17 cellular contexts compared by ENCODE assay signal in the genomic region with DNA sequence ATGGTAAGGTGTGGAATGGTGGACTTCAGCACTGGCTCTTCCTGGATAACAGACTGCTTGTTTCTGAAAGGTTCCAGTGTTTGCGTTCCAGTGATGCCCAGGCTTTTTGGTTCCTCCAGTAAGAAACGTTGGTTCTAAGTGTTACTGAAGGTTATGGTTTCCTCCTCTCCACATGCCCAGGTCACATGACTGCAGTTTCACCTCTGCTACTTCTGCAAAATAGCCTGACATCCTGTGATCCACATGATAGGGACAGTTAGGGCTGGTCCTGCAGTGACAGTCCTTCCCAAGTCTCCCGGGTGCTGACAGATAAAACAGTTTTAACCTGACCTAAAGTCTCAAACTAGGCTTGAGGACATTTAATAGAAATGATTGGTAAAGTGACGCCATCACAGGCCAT.
"Had no signal": no experiment of that assay in that cellular context is flagged by ENCODE, and none has a peak within 500 bp of the region (broad histone marks: within the 10 kb centered on the region; RNA-seq: fewer than 3 reads in every experiment).

No MANE protein-coding gene starts in this region.

- H3K27ac Mint-ChIP-seq: activated CD4-positive, alpha-beta T cell treated with anti-CD3 and anti-CD28 coated beads, Interleukin-2, amount 10 ng/mL, durations not matched to agents 24 days and 14 days; activated CD8-positive, alpha-beta memory T cell treated with anti-CD3 and anti-CD28 coated beads, Interleukin-2, amount 10 ng/mL, durations not matched to agents 7 days and 5 days; activated CD8-positive, alpha-beta T cell treated with anti-CD3 and anti-CD28 coated beads for 36 hours; activated naive CD4-positive, alpha-beta T cell treated with anti-CD3 and anti-CD28 coated beads, Interleukin-2, amount 10 ng/mL, durations not matched to agents 7 days and 5 days; mesothelial cell of epicardium; natural killer cell had no signal

- DNase-seq: activated CD4-positive, alpha-beta T cell treated with anti-CD3 and anti-CD28 coated beads, Interleukin-2, amount 10 ng/mL, durations not matched to agents 24 days and 14 days; activated CD8-positive, alpha-beta memory T cell treated with anti-CD3 and anti-CD28 coated beads, Interleukin-2, amount 10 ng/mL, durations not matched to agents 7 days and 5 days; activated CD8-positive, alpha-beta T cell treated with anti-CD3 and anti-CD28 coated beads for 36 hours; activated effector memory CD4-positive, alpha-beta T cell treated with anti-CD3 and anti-CD28 coated beads, Interleukin-2, amount 50 U/mL, for 16 hours; activated naive CD4-positive, alpha-beta T cell treated with anti-CD3 and anti-CD28 coated beads, Interleukin-2, amount 10 ng/mL, durations not matched to agents 7 days and 5 days; activated T-cell treated with anti-CD3 and anti-CD28 coated beads for 4 hours; cerebellar nuclear complex; gastrocnemius medialis; hippocampal formation; kidney glomerular epithelial cell; left ventricle myocardium inferior; natural killer cell; stimulated activated CD4-positive, alpha-beta T cell treated with anti-CD3 and anti-CD28 coated beads, Interleukin-2, amount 100 ng/mL, for 48 hours; stimulated activated naive CD4-positive, alpha-beta T cell treated with Interleukin-2 at 50 U/mL for 16 hours; upper lobe of left lung had no signal

- H3K36me3 Mint-ChIP-seq: activated CD8-positive, alpha-beta memory T cell treated with anti-CD3 and anti-CD28 coated beads, Interleukin-2, amount 10 ng/mL, durations not matched to agents 7 days and 5 days; activated naive CD4-positive, alpha-beta T cell treated with anti-CD3 and anti-CD28 coated beads, Interleukin-2, amount 10 ng/mL, durations not matched to agents 7 days and 5 days; mesothelial cell of epicardium; natural killer cell had no signal

- H3K4me1 Mint-ChIP-seq: activated CD4-positive, alpha-beta T cell treated with anti-CD3 and anti-CD28 coated beads, Interleukin-2, amount 10 ng/mL, durations not matched to agents 24 days and 14 days; activated CD8-positive, alpha-beta memory T cell treated with anti-CD3 and anti-CD28 coated beads, Interleukin-2, amount 10 ng/mL, durations not matched to agents 7 days and 5 days; activated naive CD4-positive, alpha-beta T cell treated with anti-CD3 and anti-CD28 coated beads, Interleukin-2, amount 10 ng/mL, durations not matched to agents 7 days and 5 days; mesothelial cell of epicardium had no signal

- H3K9me3 Mint-ChIP-seq: activated CD4-positive, alpha-beta T cell treated with anti-CD3 and anti-CD28 coated beads, Interleukin-2, amount 10 ng/mL, durations not matched to agents 24 days and 14 days; activated CD8-positive, alpha-beta T cell treated with anti-CD3 and anti-CD28 coated beads for 36 hours; mesothelial cell of epicardium; natural killer cell had no signal

- H3K4me3 Mint-ChIP-seq: activated CD4-positive, alpha-beta T cell treated with anti-CD3 and anti-CD28 coated beads, Interleukin-2, amount 10 ng/mL, durations not matched to agents 24 days and 14 days; activated CD8-positive, alpha-beta memory T cell treated with anti-CD3 and anti-CD28 coated beads, Interleukin-2, amount 10 ng/mL, durations not matched to agents 7 days and 5 days; activated CD8-positive, alpha-beta T cell treated with anti-CD3 and anti-CD28 coated beads for 36 hours; activated naive CD4-positive, alpha-beta T cell treated with anti-CD3 and anti-CD28 coated beads, Interleukin-2, amount 10 ng/mL, durations not matched to agents 7 days and 5 days; mesothelial cell of epicardium; natural killer cell had no signal

- H3K27me3 Mint-ChIP-seq: activated CD4-positive, alpha-beta T cell treated with anti-CD3 and anti-CD28 coated beads, Interleukin-2, amount 10 ng/mL, durations not matched to agents 24 days and 14 days; activated CD8-positive, alpha-beta memory T cell treated with anti-CD3 and anti-CD28 coated beads, Interleukin-2, amount 10 ng/mL, durations not matched to agents 7 days and 5 days; activated CD8-positive, alpha-beta T cell treated with anti-CD3 and anti-CD28 coated beads for 36 hours; activated naive CD4-positive, alpha-beta T cell treated with anti-CD3 and anti-CD28 coated beads, Interleukin-2, amount 10 ng/mL, durations not matched to agents 7 days and 5 days had no signal

- ATAC-seq: activated CD4-positive, CD25-positive, alpha-beta regulatory T cell treated with anti-CD3 and anti-CD28 coated beads, Interleukin-2, amount 50 U/mL, for 24 hours; activated CD8-positive, alpha-beta memory T cell treated with anti-CD3 and anti-CD28 coated beads, Interleukin-2, amount 10 ng/mL, durations not matched to agents 7 days and 5 days; activated CD8-positive, alpha-beta T cell treated with anti-CD3 and anti-CD28 coated beads for 36 hours; gastrocnemius medialis had no signal
